14 cellular contexts compared by ENCODE assay signal in the genomic region with DNA sequence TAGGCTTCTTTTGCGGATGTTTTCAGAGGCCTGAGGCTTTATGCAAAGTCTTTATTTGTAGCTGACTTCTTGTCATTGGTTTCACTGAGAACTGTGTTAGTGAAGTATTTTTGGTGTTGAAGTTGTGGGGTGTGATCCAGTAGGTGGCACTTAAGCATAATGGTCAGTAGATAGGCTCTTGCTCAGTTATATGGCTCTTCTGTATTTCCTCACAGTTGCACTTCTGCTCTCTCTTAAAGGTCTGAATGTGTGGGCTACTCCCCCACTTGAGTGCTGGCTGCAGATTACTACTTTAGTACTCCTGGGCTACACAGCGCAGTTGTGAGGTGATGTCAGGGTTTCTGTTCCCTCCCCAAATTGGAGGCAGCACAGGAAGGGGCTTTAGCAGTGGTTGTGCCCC.
DNase-seq lines count a peak whose midpoint lies in the region; ATAC-seq and TF ChIP-seq lines count a peak whose summit lies in the region.
"Had no signal": no experiment of that assay in that cellular context is flagged by ENCODE, and none has a peak within 500 bp of the region (broad histone marks: within the 10 kb centered on the region; RNA-seq: fewer than 3 reads in every experiment).

No MANE protein-coding gene starts in this region.

- 66 to 72% methylated on average over 2 of the region's 2 CpGs for WGBS in heart right ventricle, 2 donors

- H3K4me2 ChIP-seq in OCI-LY3 (ENCODE audit: low read length), result no peak overlapping the region

- H3K36me3 ChIP-seq in OCI-LY3 (replicated peaks; ENCODE audit: low read depth, low read length), result no peaks in the 10 kb centered on the region
- no peaks in the 10 kb centered on the region for H3K36me3 ChIP-seq in heart right ventricle

- H3K4me3 Mint-ChIP-seq in activated CD8-positive, alpha-beta T cell treated with anti-CD3 and anti-CD28 coated beads, Interleukin-2, amount 10 ng/mL, durations not matched to agents 7 days and 5 days, result no peak overlapping the region
- H3K4me3 Mint-ChIP-seq: stimulated activated naive CD8-positive, alpha-beta T cell treated with anti-CD3 and anti-CD28 coated beads, Interleukin-15, Interleukin-2, amounts not matched to agents 100 ng/mL and 50 ng/mL, for 24 hours had no signal

- H3K4me3 ChIP-seq in OCI-LY3 (ENCODE audit: low read length) (no peak overlapping the region), heart right ventricle (no peak overlapping the region)

- POLR2A ChIA-PET in activated CD8-positive, alpha-beta T cell treated with anti-CD3 and anti-CD28 coated beads, Interleukin-2, amount 10 ng/mL, durations not matched to agents 7 days and 5 days (lab: Charles Lee), result no interaction called here

- intact Hi-C loops in heart right ventricle (cut with DNase I), result loop anchor here in 1 of 10 donors (10.0 kb wide), 2 partner anchors 267 to 587 kb away; no protein-coding TSS in a partner anchor

- H3K27me3 ChIP-seq in OCI-LY3 (ENCODE audit: low read depth, low read length) (no peaks in the 10 kb centered on the region), heart right ventricle (no peaks in the 10 kb centered on the region)

- H3K9me3 ChIP-seq in OCI-LY3 (ENCODE audit: insufficient read depth, low read length) (no peaks in the 10 kb centered on the region), heart right ventricle (peaks cover 0 to 37% (median 8%) of the 10 kb centered on the region in 11 donors)

- DNase-seq in heart right ventricle, result no peak
- DNase-seq in activated CD8-positive, alpha-beta T cell treated with anti-CD3 and anti-CD28 coated beads, Interleukin-2, amount 10 ng/mL, durations not matched to agents 7 days and 5 days, result no peak
- no peak for DNase-seq in SIG-M5 (lab: John Stamatoyannopoulos, UW)
- DNase-seq: activated effector memory CD4-positive, alpha-beta T cell treated with anti-CD3 and anti-CD28 coated beads, Interleukin-2, amount 50 U/mL, for 16 hours; C1 segment of cervical spinal cord; effector memory CD4-positive, alpha-beta T cell; NCI-H2029 treated with DMSO at 0.1 percent for 48 hours; NCI-H82 had no signal

- H3K27ac ChIP-seq in OCI-LY3 (ENCODE audit: low read length), result no peak overlapping the region
- H3K27ac ChIP-seq in heart right ventricle, result no peak overlapping the region

- H3K27me3 Mint-ChIP-seq in activated CD8-positive, alpha-beta T cell treated with anti-CD3 and anti-CD28 coated beads, Interleukin-2, amount 10 ng/mL, durations not matched to agents 7 days and 5 days (ENCODE audit: low read depth), result no peaks in the 10 kb centered on the region

- no peak overlapping the region for H3K9ac ChIP-seq in OCI-LY3 (ENCODE audit: low read length)

- no peaks in the 10 kb centered on the region for H3K4me1 Mint-ChIP-seq in activated CD8-positive, alpha-beta T cell treated with anti-CD3 and anti-CD28 coated beads, Interleukin-2, amount 10 ng/mL, durations not matched to agents 7 days and 5 days (ENCODE audit: low read depth)

- H3K27ac Mint-ChIP-seq in activated CD8-positive, alpha-beta T cell treated with anti-CD3 and anti-CD28 coated beads, Interleukin-2, amount 10 ng/mL, durations not matched to agents 7 days and 5 days, result no peak overlapping the region
- H3K27ac Mint-ChIP-seq: stimulated activated naive CD8-positive, alpha-beta T cell treated with anti-CD3 and anti-CD28 coated beads, Interleukin-15, Interleukin-2, amounts not matched to agents 100 ng/mL and 50 ng/mL, for 24 hours had no signal

- H3K4me1 ChIP-seq in OCI-LY3 (ENCODE audit: low read length) (no peaks in the 10 kb centered on the region), heart right ventricle (peaks cover 0 to 8% (median 0%) of the 10 kb centered on the region in 9 donors)

- H2AFZ ChIP-seq in OCI-LY3 (ENCODE audit: low read depth, low read length), result no peak overlapping the region

- ATAC-seq in GM18858 (IDR thresholded peaks at IDR 0.05; ENCODE audit: unreplicated experiment), result peak; percentile 70
- peak; percentile 68 for ATAC-seq in HG02852 (IDR thresholded peaks at IDR 0.05; ENCODE audit: unreplicated experiment)
- peak in 5 of 8 donors; percentile 67 to 84 (median 81) for ATAC-seq in heart right ventricle
- ATAC-seq in activated CD8-positive, alpha-beta T cell treated with anti-CD3 and anti-CD28 coated beads, Interleukin-2, amount 10 ng/mL, durations not matched to agents 7 days and 5 days, result no peak
- ATAC-seq in HG03460 (IDR thresholded peaks at IDR 0.05; ENCODE audit: unreplicated experiment), result no peak
- ATAC-seq in HG02885 (IDR thresholded peaks at IDR 0.05; ENCODE audit: poor library complexity, unreplicated experiment), result no peak

- peak; percentile 19; the same call in 1 of the 2 replicates for TF ChIP-seq CTCF in OCI-LY3 (IDR thresholded peaks at IDR 0.05; ENCODE audit: low read depth, low read length)
- peak in 4 of 9 donors; percentile 20 to 44 (median 35) for TF ChIP-seq CTCF in heart right ventricle (IDR thresholded peaks at IDR 0.05)

- no peaks in the 10 kb centered on the region for H3K36me3 Mint-ChIP-seq in activated CD8-positive, alpha-beta T cell treated with anti-CD3 and anti-CD28 coated beads, Interleukin-2, amount 10 ng/mL, durations not matched to agents 7 days and 5 days (ENCODE audit: low read depth)

- no peaks in the 10 kb centered on the region for H3K9me3 Mint-ChIP-seq in activated CD8-positive, alpha-beta T cell treated with anti-CD3 and anti-CD28 coated beads, Interleukin-2, amount 10 ng/mL, durations not matched to agents 7 days and 5 days (ENCODE audit: insufficient read depth)
- H3K9me3 Mint-ChIP-seq: stimulated activated naive CD8-positive, alpha-beta T cell treated with anti-CD3 and anti-CD28 coated beads, Interleukin-15, Interleukin-2, amounts not matched to agents 100 ng/mL and 50 ng/mL, for 24 hours had no signal

- CTCF ChIA-PET in activated CD8-positive, alpha-beta T cell treated with anti-CD3 and anti-CD28 coated beads, Interleukin-2, amount 10 ng/mL, durations not matched to agents 7 days and 5 days (lab: Charles Lee), result no interaction called here

- H4K20me1 ChIP-seq in OCI-LY3 (ENCODE audit: insufficient read depth, low read length), result no peaks in the 10 kb centered on the region

- no peaks in the 10 kb centered on the region for H3K79me2 ChIP-seq in OCI-LY3 (ENCODE audit: low read length)

Comparison
In these comparisons a context has a peak if more than half of its experiments do, and no peak if none do; other contexts are left out.
1. ATAC-seq: peak in GM18858 (single experiment), HG02852 (single experiment) and heart right ventricle (5 of 8); none in activated CD8-positive, alpha-beta T cell treated with anti-CD3 and anti-CD28 coated beads, Interleukin-2, amount 10 ng/mL, durations not matched to agents 7 days and 5 days (single experiment), HG03460 (single experiment) and HG02885 (single experiment).